19 cellular contexts compared by ENCODE assay signal in the genomic region with DNA sequence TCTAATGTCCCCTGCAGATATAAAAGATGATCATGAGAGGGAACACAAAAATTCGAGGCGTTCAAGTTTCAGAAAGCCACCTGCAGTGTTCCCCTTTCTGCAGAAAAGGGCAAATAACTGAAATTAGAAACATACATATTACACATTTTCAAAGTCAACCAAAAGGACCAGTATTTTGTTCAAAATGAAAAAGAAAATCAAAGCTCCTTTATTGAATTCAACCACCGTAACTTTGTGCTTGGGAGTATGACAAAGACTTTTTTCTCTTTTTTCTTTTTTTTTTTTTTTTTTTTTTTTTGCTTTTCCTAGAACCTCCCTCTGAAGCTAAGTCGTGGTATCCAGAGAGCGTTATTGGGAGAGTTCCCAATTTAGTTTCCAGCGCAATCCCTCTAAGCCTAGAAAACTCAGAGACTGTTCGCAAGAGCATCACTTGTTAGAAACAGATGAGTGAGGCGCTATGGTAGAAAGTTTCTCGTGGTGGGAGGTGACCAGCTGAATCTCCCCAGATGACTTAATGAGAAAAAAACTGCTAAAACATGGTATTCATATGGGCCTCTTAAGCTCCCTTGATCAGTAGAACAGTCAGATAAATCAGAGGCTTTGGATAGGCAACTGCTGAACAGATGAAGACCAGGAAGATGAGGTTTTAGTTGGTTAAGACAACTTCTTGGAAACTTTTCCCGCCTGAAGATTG.
DNase-seq lines count a peak whose midpoint lies in the region; ATAC-seq lines count a peak whose summit lies in the region.
"Had no signal": no experiment of that assay in that cellular context is flagged by ENCODE, and none has a peak within 500 bp of the region (broad histone marks: within the 10 kb centered on the region; RNA-seq: fewer than 3 reads in every experiment).

No MANE protein-coding gene starts in this region.

- ATAC-seq in GM18511 (IDR thresholded peaks at IDR 0.05; ENCODE audit: unreplicated experiment) (peak; percentile 44), GM21786 (IDR thresholded peaks at IDR 0.05; ENCODE audit: unreplicated experiment) (peak; percentile 35), HG03432 (IDR thresholded peaks at IDR 0.05; ENCODE audit: unreplicated experiment) (peak; percentile 29)

- DNase-seq in Ammon's horn (ENCODE audit: low spot score): no peak
- no peak for DNase-seq in NCI-H2081 (lab: John Stamatoyannopoulos, UW)
- DNase-seq in central memory CD4-positive, alpha-beta T cell: no peak
- no peak for DNase-seq in HCEC 1CT
- DNase-seq: ACHN, DMS79 treated with DMSO at 0.1 percent for 48 hours, H9, Kasumi-1, MG63, NCI-H1048, NCI-H1436, NCI-H1930, NCI-H345, NCI-H526, PC-9, T-helper 1 cell had no signal
